1 cellular context compared by ENCODE assay signal in the genomic region with DNA sequence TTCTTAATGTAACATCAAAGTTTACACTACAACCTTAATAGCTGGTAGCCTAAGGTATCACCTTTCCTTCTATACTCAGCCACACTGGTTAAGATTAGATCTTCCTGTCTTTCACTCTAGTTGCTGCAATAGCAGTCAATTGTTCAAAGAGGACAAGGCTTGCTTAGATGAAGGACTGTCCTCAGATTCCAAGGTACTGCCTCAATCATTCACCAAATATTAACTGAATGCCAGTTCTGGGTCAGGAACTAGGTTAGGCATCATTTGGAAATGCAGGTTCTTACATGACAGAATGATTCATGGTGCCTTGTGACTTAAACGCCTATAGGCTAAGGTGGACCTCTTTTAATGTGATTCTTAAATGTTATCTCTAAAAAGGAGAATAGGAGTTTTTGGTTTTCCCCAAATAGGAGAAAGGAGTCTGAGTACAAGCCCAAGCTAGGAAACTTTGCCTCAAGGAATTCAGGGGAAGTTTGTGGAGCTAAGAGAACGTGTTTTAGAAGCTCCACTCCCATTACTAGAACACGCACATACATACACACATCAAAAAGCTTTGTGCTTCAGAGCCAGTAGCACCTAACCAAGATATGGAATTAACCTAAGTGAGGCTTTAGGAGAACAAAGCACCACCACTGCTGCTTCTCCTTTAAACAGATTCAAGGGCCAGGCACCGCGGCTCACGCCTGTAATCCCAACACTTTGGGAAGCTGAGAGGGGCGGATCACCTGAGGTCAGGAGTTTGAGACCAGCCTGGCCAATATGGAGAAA.
TF ChIP-seq lines count a peak whose summit lies in the region.

No MANE protein-coding gene starts in this region.

TF ChIP-seq in K562, 482 proteins besides CTCF, POLR2A, EP300 and RAD21:
- TF ChIP-seq, protein P1, sequence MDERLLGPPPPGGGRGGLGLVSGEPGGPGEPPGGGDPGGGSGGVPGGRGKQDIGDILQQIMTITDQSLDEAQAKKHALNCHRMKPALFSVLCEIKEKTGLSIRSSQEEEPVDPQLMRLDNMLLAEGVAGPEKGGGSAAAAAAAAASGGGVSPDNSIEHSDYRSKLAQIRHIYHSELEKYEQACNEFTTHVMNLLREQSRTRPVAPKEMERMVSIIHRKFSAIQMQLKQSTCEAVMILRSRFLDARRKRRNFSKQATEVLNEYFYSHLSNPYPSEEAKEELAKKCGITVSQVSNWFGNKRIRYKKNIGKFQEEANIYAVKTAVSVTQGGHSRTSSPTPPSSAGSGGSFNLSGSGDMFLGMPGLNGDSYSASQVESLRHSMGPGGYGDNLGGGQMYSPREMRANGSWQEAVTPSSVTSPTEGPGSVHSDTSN (CRISPR knock-in tag; IDR thresholded peaks at IDR 0.05; ENCODE audit: low read depth), result no peak
- TF ChIP-seq, protein P1 (tag; conservative IDR thresholded peaks at IDR 0.05; ENCODE audit: low read depth), result peak; percentile 71
- TF ChIP-seq, protein P2, sequence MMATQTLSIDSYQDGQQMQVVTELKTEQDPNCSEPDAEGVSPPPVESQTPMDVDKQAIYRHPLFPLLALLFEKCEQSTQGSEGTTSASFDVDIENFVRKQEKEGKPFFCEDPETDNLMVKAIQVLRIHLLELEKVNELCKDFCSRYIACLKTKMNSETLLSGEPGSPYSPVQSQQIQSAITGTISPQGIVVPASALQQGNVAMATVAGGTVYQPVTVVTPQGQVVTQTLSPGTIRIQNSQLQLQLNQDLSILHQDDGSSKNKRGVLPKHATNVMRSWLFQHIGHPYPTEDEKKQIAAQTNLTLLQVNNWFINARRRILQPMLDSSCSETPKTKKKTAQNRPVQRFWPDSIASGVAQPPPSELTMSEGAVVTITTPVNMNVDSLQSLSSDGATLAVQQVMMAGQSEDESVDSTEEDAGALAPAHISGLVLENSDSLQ (IDR thresholded peaks at IDR 0.05), result peak; percentile 66; the same call in 1 of the 2 replicates
- TF ChIP-seq POLR2G (IDR thresholded peaks at IDR 0.05; ENCODE audit: low read depth, low read length), result no peak
- no peak for TF ChIP-seq ZNF431 (CRISPR knock-in tag; IDR thresholded peaks at IDR 0.05)
- TF ChIP-seq, protein P3, sequence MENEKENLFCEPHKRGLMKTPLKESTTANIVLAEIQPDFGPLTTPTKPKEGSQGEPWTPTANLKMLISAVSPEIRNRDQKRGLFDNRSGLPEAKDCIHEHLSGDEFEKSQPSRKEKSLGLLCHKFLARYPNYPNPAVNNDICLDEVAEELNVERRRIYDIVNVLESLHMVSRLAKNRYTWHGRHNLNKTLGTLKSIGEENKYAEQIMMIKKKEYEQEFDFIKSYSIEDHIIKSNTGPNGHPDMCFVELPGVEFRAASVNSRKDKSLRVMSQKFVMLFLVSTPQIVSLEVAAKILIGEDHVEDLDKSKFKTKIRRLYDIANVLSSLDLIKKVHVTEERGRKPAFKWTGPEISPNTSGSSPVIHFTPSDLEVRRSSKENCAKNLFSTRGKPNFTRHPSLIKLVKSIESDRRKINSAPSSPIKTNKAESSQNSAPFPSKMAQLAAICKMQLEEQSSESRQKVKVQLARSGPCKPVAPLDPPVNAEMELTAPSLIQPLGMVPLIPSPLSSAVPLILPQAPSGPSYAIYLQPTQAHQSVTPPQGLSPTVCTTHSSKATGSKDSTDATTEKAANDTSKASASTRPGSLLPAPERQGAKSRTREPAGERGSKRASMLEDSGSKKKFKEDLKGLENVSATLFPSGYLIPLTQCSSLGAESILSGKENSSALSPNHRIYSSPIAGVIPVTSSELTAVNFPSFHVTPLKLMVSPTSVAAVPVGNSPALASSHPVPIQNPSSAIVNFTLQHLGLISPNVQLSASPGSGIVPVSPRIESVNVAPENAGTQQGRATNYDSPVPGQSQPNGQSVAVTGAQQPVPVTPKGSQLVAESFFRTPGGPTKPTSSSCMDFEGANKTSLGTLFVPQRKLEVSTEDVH (IDR thresholded peaks at IDR 0.05; ENCODE audit: low read depth, partially characterized antibody), result no peak
- TF ChIP-seq MEIS2 (IDR thresholded peaks at IDR 0.05; ENCODE audit: partially characterized antibody), result peak; percentile 82
- TF ChIP-seq, protein P4, sequence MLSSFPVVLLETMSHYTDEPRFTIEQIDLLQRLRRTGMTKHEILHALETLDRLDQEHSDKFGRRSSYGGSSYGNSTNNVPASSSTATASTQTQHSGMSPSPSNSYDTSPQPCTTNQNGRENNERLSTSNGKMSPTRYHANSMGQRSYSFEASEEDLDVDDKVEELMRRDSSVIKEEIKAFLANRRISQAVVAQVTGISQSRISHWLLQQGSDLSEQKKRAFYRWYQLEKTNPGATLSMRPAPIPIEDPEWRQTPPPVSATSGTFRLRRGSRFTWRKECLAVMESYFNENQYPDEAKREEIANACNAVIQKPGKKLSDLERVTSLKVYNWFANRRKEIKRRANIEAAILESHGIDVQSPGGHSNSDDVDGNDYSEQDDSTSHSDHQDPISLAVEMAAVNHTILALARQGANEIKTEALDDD (IDR thresholded peaks at IDR 0.05), result 0 out of 2 replicates have a peak, but pooled peaks have one; percentile 26
- TF ChIP-seq GTF2A2 (tag; IDR thresholded peaks at IDR 0.05), result no peak
